8 cellular contexts compared by ENCODE assay signal in genomic region chr3:38039899-38040261, GRCh38. TPM values are rescaled to one million over a fixed set of nuclear protein-coding genes. Genes with fewer than 3 reads are reported as not detected.
DNase-seq lines count a peak whose midpoint lies in the region; ATAC-seq and TF ChIP-seq lines count a peak whose summit lies in the region.

No MANE protein-coding gene starts in this region.

- H3K27ac ChIP-seq in OCI-LY7 (ENCODE audit: low read depth, low read length, poor library complexity, severe bottlenecking) (no peak overlapping the region), ascending aorta (no peak overlapping the region)

- intact Hi-C loops in OCI-LY7 (cut with micrococcal nuclease; ENCODE audit: unreplicated experiment): no loop called here
- intact Hi-C loops in ascending aorta (cut with DNase I): loop anchor here (2.0 kb wide), 1 partner anchor 35 kb away; no protein-coding TSS in a partner anchor

- H4K20me1 ChIP-seq in OCI-LY7 (ENCODE audit: insufficient read depth, low read length): no peaks in the 10 kb centered on the region

- H3K4me1 ChIP-seq in OCI-LY7 (ENCODE audit: insufficient read depth, low read length, poor library complexity, severe bottlenecking) (peaks cover 8% of the 10 kb centered on the region), ascending aorta (peaks cover 0 to 9% of the 10 kb centered on the region in 2 donors), skeletal muscle satellite cell (ENCODE audit: control insufficient read depth, insufficient read depth, low read length) (peaks cover 9% of the 10 kb centered on the region)

- no peak overlapping the region for H3K9ac ChIP-seq in skeletal muscle satellite cell (ENCODE audit: low read depth, low read length)

- H3K4me3 ChIP-seq in OCI-LY7 (ENCODE audit: low read depth, low read length, poor library complexity, severe bottlenecking) (no peak overlapping the region), ascending aorta (peak overlapping the region; percentile 68 to 73), iPS-18c (ENCODE audit: insufficient read depth, low read depth, low read length) (peak overlapping the region; percentile 50), skeletal muscle satellite cell (ENCODE audit: low read length) (no peak overlapping the region)

- no peaks in the 10 kb centered on the region for H3K27me3 ChIP-seq in ascending aorta
- H3K27me3 ChIP-seq in skeletal muscle satellite cell (ENCODE audit: control insufficient read depth, insufficient read depth, low read length): peaks cover 20% of the 10 kb centered on the region

- in situ Hi-C loops in GM13976 (cut with MboI; ENCODE audit: low sequenced_read_pairs, unreplicated experiment): no loop called here
- in situ Hi-C loops in ACHN (cut with HindIII; ENCODE audit: low pct_ligation_motif_present, low pct_unique_long_range_greater_than_20kb, low sequenced_read_pairs): no loop called here

- CTCF ChIA-PET in OCI-LY7 (lab: Charles Lee; ENCODE audit: unreplicated experiment): no interaction called here

- peak; percentile 66 for DNase-seq in GM13976 (ENCODE audit: low spot score)
- DNase-seq in OCI-LY7 (ENCODE audit: low spot score): peak; percentile 14
- peak; percentile 59 to 84 for DNase-seq in ascending aorta (ENCODE audit: low spot score in 2 of 2)
- no peak for DNase-seq in ACHN
- no peak for DNase-seq in NCI-H1436 treated with DMSO at 0.1 percent for 48 hours (lab: John Stamatoyannopoulos, UW)

- H3K4me2 ChIP-seq in OCI-LY7 (ENCODE audit: low read length) (peak overlapping the region; percentile 38; the same call in 1 of the 2 replicates), skeletal muscle satellite cell (ENCODE audit: low read length) (peak overlapping the region; percentile 81)

- H3K36me3 ChIP-seq in OCI-LY7 (ENCODE audit: insufficient read depth, low read length): no peaks in the 10 kb centered on the region
- no peaks in the 10 kb centered on the region for H3K36me3 ChIP-seq in ascending aorta
- no peaks in the 10 kb centered on the region for H3K36me3 ChIP-seq in skeletal muscle satellite cell (ENCODE audit: insufficient read depth, low read length)

- POLR2A ChIA-PET in OCI-LY7 (lab: Charles Lee): no interaction called here

- TF ChIP-seq CTCF in GM13976 (IDR thresholded peaks at IDR 0.05; ENCODE audit: borderline replicate concordance, control extremely low read depth, extremely low read depth, insufficient read depth, missing control alignments) (peak; percentile 20), OCI-LY7 (conservative IDR thresholded peaks at IDR 0.05; ENCODE audit: low read length) (no peak), ascending aorta (IDR thresholded peaks at IDR 0.05) (peak; percentile 10 to 59 (median 25))

- no peaks in the 10 kb centered on the region for H3K9me2 ChIP-seq in OCI-LY7 (ENCODE audit: insufficient read depth, low read length)

- H2AFZ ChIP-seq in OCI-LY7 (ENCODE audit: low read length): no peak overlapping the region

- BruUV-seq in OCI-LY7 (replicated peaks; lab: Mats Ljungman, UMichigan): no TSS peak

- ATAC-seq in HG02623 (IDR thresholded peaks at IDR 0.05; ENCODE audit: unreplicated experiment): peak; percentile 49

- no peaks in the 10 kb centered on the region for H3K79me2 ChIP-seq in OCI-LY7 (ENCODE audit: insufficient read depth, low read depth, low read length)

- H3K9me3 ChIP-seq in OCI-LY7 (ENCODE audit: low read length) (no peaks in the 10 kb centered on the region), ascending aorta (no peaks in the 10 kb centered on the region), iPS-18c (ENCODE audit: control insufficient read depth, insufficient read depth, low read length) (no peaks in the 10 kb centered on the region), skeletal muscle satellite cell (replicated peaks; ENCODE audit: low read length) (no peaks in the 10 kb centered on the region)

RNA-seq across cellular contexts. Expression of gene DLEC1, which starts 0.9 kb away (rescaled TPM):
- total RNA-seq in OCI-LY7 (2014; rRNA removed; shearing (Covaris generic)): 0.13 TPM in 1 of 2 replicates, not detected in the other
- total RNA-seq in OCI-LY7 (2022) (0.11 TPM in 1 of 2 replicates, not detected in the other), ascending aorta (0.11 TPM)
- under 0.01 TPM in 1 of 2 replicates, not detected in the other for total RNA-seq in skeletal muscle satellite cell (2012; rRNA removed)

RNA-seq across cellular contexts. Expression of gene PLCD1, which starts 10.4 kb away (rescaled TPM):
- total RNA-seq in OCI-LY7 (2014; rRNA removed; shearing (Covaris generic)): 5.8 and 10.4 TPM in 2 replicates
- total RNA-seq in OCI-LY7 (2022) (7.7 and 11.8 TPM in 2 replicates), ascending aorta (167 TPM)
- 21.5 and 25.1 TPM in 2 replicates for total RNA-seq in skeletal muscle satellite cell (2012; rRNA removed)

RNA-seq across cellular contexts. Expression of gene VILL, which starts 49.3 kb away (rescaled TPM):
- total RNA-seq in OCI-LY7 (2014; rRNA removed; shearing (Covaris generic)): 23.5 and 24.5 TPM in 2 replicates
- total RNA-seq in OCI-LY7 (2022) (13.2 and 13.5 TPM in 2 replicates), ascending aorta (6.3 TPM)
- total RNA-seq in skeletal muscle satellite cell (2012; rRNA removed): 4.3 and 7.6 TPM in 2 replicates

Comparison
In these comparisons a context has a peak if more than half of its experiments do, and no peak if none do; other contexts are left out.
1. DNase-seq: peak in GM13976 (single experiment), OCI-LY7 (single experiment) and ascending aorta (2 of 2); none in ACHN (single experiment) and NCI-H1436 treated with DMSO at 0.1 percent for 48 hours (single experiment).
2. H3K4me3 ChIP-seq: peak in ascending aorta (2 of 2) and iPS-18c (single experiment); none in OCI-LY7 (single experiment) and skeletal muscle satellite cell (single experiment).
3. RNA of gene PLCD1, which starts 10.4 kb away (total RNA-seq): 167 TPM in ascending aorta (single experiment); 5.8 to 11.8 TPM in OCI-LY7; every median in the first group is over 10 times any median in the second.